Comparison of ENCODE assay signal across 28 cellular contexts in the genomic region with DNA sequence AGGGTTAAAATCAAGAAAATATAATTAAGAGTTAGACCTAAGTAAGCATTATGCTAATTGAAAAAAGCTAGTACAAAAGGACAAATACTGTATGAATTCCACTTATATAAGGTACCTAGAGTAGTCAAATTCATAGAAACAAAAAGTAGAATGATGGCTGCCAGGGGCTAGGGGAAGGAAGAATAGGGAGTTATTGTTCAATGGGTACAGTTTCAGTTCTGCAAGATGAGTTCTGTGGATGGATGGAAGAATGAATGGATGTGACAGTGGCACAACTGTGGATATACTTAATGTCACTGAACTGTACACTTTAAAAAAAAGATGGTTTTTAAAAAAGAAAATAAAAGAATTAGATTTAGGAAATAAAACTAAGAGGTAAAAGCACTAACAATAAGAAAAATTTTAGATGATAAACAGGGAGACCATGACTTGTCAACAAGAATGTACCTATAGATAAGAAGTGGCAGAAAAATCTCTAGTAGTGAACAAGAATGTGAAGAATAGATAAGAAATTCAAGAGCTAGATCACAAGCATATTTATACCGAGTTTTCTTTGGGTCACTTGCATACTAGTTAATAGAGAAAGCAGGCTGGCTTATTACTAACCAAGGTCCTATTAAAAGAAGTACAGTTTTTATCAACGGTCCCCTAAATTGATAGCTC.
"Had no signal": no experiment of that assay in that cellular context is flagged by ENCODE, and none has a peak within 500 bp of the region (broad histone marks: within the 10 kb centered on the region; RNA-seq: fewer than 3 reads in every experiment).

No MANE protein-coding gene starts in this region.

- DNase-seq: activated CD4-positive, alpha-beta T cell treated with anti-CD3 and anti-CD28 coated beads for 48 hours; activated CD4-positive, alpha-beta T cell treated with anti-CD3 and anti-CD28 coated beads, Interleukin-2, amount 50 U/mL, for 48 hours; activated CD8-positive, alpha-beta memory T cell treated with anti-CD3 and anti-CD28 coated beads for 24 hours; activated effector memory CD4-positive, alpha-beta T cell treated with Interleukin-2 at 50 U/mL for 16 hours; activated naive CD4-positive, alpha-beta T cell treated with Interleukin-2 at 50 U/mL for 16 hours; anterior cingulate cortex; endodermal cell; foreskin keratinocyte; heart left ventricle; hypothalamus; immature natural killer cell; kidney; left colon; mammary epithelial cell; naive thymus-derived CD4-positive, alpha-beta T cell; nucleus accumbens; psoas muscle; sigmoid colon; small intestine; stimulated activated CD4-positive, alpha-beta T cell treated with anti-CD3 and anti-CD28 coated beads, Interleukin-4, amount 100 ng/mL, for 24 hours; WERI-Rb-1 had no signal

- H3K4me3 ChIP-seq: esophagus muscularis mucosa, heart left ventricle, psoas muscle, sigmoid colon, thoracic aorta had no signal

- H3K36me3 ChIP-seq: sigmoid colon, thoracic aorta, WERI-Rb-1 had no signal

- H3K27ac ChIP-seq: esophagus muscularis mucosa, foreskin keratinocyte, heart left ventricle, parathyroid adenoma, psoas muscle, sigmoid colon, thoracic aorta, WERI-Rb-1 had no signal

- ATAC-seq: activated CD4-positive, CD25-positive, alpha-beta regulatory T cell treated with anti-CD3 and anti-CD28 coated beads, Interleukin-2, amount 50 U/mL, for 24 hours; foreskin keratinocyte; heart left ventricle; left colon; naive thymus-derived CD4-positive, alpha-beta T cell; psoas muscle; stimulated activated effector memory CD8-positive, alpha-beta T cell treated with anti-CD3 and anti-CD28 coated beads, Interleukin-12 subunit alpha, Interleukin-12 subunit beta, amount 100 ng/mL, for 72 hours had no signal

- FAIRE-seq: bronchial epithelial cell, kidney, small intestine, urothelium cell line had no signal

- H3K9me3 ChIP-seq: esophagus muscularis mucosa, heart left ventricle, psoas muscle, sigmoid colon, thoracic aorta had no signal

- H3K9ac ChIP-seq: parathyroid adenoma had no signal

- H3K27me3 ChIP-seq: esophagus muscularis mucosa, foreskin keratinocyte, heart left ventricle, sigmoid colon had no signal

- H2AFZ ChIP-seq: parathyroid adenoma had no signal

- H3K4me1 ChIP-seq: parathyroid adenoma had no signal
